Comparison of ENCODE assay signal across 27 cellular contexts in genomic region chr7:12231097-12231496, GRCh38.
"Had no signal": no experiment of that assay in that cellular context is flagged by ENCODE, and none has a peak within 500 bp of the region (broad histone marks: within the 10 kb centered on the region; RNA-seq: fewer than 3 reads in every experiment).

No MANE protein-coding gene starts in this region.

- H3K27ac ChIP-seq: brain microvascular endothelial cell, esophagus muscularis mucosa, foreskin keratinocyte, gastrocnemius medialis had no signal

- ATAC-seq: activated T-cell treated with anti-CD3 and anti-CD28 coated beads, Interleukin-2, amount 50 U/mL, for 72 hours; effector memory CD8-positive, alpha-beta T cell; foreskin keratinocyte; gastrocnemius medialis had no signal

- H3K27me3 ChIP-seq: brain microvascular endothelial cell, esophagus muscularis mucosa, foreskin keratinocyte, gastrocnemius medialis had no signal

- H3K4me3 ChIP-seq: esophagus muscularis mucosa, gastrocnemius medialis had no signal

- H3K4me1 ChIP-seq: esophagus muscularis mucosa, foreskin keratinocyte, gastrocnemius medialis had no signal

- DNase-seq: activated CD4-positive, alpha-beta memory T cell treated with anti-CD3 and anti-CD28 coated beads, Interleukin-2, amount 10 ng/mL, durations not matched to agents 7 days and 5 days; activated CD4-positive, alpha-beta T cell treated with anti-CD3 and anti-CD28 coated beads for 4 hours; activated CD4-positive, alpha-beta T cell treated with anti-CD3 and anti-CD28 coated beads, Interleukin-2, amount 10 ng/mL, durations not matched to agents 7 days and 5 days; activated CD4-positive, alpha-beta T cell treated with anti-CD3 and anti-CD28 coated beads, Interleukin-2, amount 50 U/mL, for 4 hours; activated CD4-positive, CD25-positive, alpha-beta regulatory T cell; activated CD4-positive, CD25-positive, alpha-beta regulatory T cell treated with anti-CD3 and anti-CD28 coated beads, Interleukin-2, amount 50 U/mL, for 72 hours; activated CD8-positive, alpha-beta memory T cell treated with anti-CD3 and anti-CD28 coated beads, Interleukin-2, amount 50 U/mL, for 48 hours; activated gamma-delta T cell treated with Interleukin-2 at 50 U/mL for 16 hours; activated naive CD4-positive, alpha-beta T cell treated with anti-CD3 and anti-CD28 coated beads, Interleukin-2, amount 50 U/mL, for 16 hours; activated naive CD4-positive, alpha-beta T cell treated with Interleukin-2 at 50 U/mL for 16 hours; activated T-cell treated with anti-CD3 and anti-CD28 coated beads for 4 hours; activated T-cell treated with anti-CD3 and anti-CD28 coated beads, Interleukin-2, amount 50 U/mL, for 24 hours; activated T-cell treated with anti-CD3 and anti-CD28 coated beads, Interleukin-2, amount 50 U/mL, for 72 hours; amniotic stem cell; anterior cingulate cortex; brain microvascular endothelial cell; caudate nucleus; cortex of kidney; dermis blood vessel endothelial cell; effector CD4-positive, alpha-beta T cell; effector memory CD8-positive, alpha-beta T cell; erythroblast; foreskin keratinocyte; gastrocnemius medialis; glutamatergic neuron; T-helper 2 cell had no signal

- H3K36me3 ChIP-seq: brain microvascular endothelial cell had no signal

- H3K9me3 ChIP-seq: esophagus muscularis mucosa, gastrocnemius medialis had no signal
